In genomic region chr7:98862203-98862602, GRCh38 we compare ENCODE assay signal across 18 cellular contexts. TPM values are rescaled to one million over a fixed set of nuclear protein-coding genes. Genes with fewer than 3 reads are reported as not detected.
DNase-seq lines count a peak whose midpoint lies in the region; ATAC-seq and TF ChIP-seq lines count a peak whose summit lies in the region.
"Had no signal": no experiment of that assay in that cellular context is flagged by ENCODE, and none has a peak within 500 bp of the region (broad histone marks: within the 10 kb centered on the region; RNA-seq: fewer than 3 reads in every experiment).

No MANE protein-coding gene starts in this region.

- H3K4me1 Mint-ChIP-seq in CD14-positive monocyte: peaks cover 24% of the 10 kb centered on the region
- no peaks in the 10 kb centered on the region for H3K4me1 Mint-ChIP-seq in central memory CD8-positive, alpha-beta T cell
- no peaks in the 10 kb centered on the region for H3K4me1 Mint-ChIP-seq in effector memory CD8-positive, alpha-beta T cell (ENCODE audit: low read depth in 2 of 2)

- no peaks in the 10 kb centered on the region for H3K36me3 Mint-ChIP-seq in CD14-positive monocyte
- H3K36me3 Mint-ChIP-seq in central memory CD8-positive, alpha-beta T cell (ENCODE audit: insufficient read depth): peaks cover 3% of the 10 kb centered on the region
- H3K36me3 Mint-ChIP-seq in effector memory CD8-positive, alpha-beta T cell (ENCODE audit: insufficient read depth): no peaks in the 10 kb centered on the region
- H3K36me3 Mint-ChIP-seq: CD8-positive, alpha-beta T cell had no signal

- no peak for ATAC-seq in central memory CD8-positive, alpha-beta T cell (replicated peaks; ENCODE audit: extremely low read depth, poor library complexity, severe bottlenecking)
- ATAC-seq in HG02970 (IDR thresholded peaks at IDR 0.05; ENCODE audit: low FRiP score, unreplicated experiment): no peak
- ATAC-seq in effector memory CD8-positive, alpha-beta T cell (replicated peaks): no peak
- ATAC-seq: CD8-positive, alpha-beta T cell; GM12878 had no signal

- intact Hi-C loops in CD14-positive monocyte (cut with micrococcal nuclease): no loop called here

- peak; percentile 13 for TF ChIP-seq CTCF in CD14-positive monocyte (IDR thresholded peaks at IDR 0.05)
- TF ChIP-seq CTCF in HEK293 (tag by site-specific recombination; IDR thresholded peaks at IDR 0.05): no peak
- no peak for TF ChIP-seq CTCF in WERI-Rb-1 (IDR thresholded peaks at IDR 0.05; ENCODE audit: low read depth, low read length)

- peaks cover 0 to 5% (median 0%) of the 10 kb centered on the region in 7 donors for H3K9me3 Mint-ChIP-seq in CD14-positive monocyte
- no peaks in the 10 kb centered on the region for H3K9me3 Mint-ChIP-seq in central memory CD8-positive, alpha-beta T cell
- no peaks in the 10 kb centered on the region for H3K9me3 Mint-ChIP-seq in effector memory CD8-positive, alpha-beta T cell
- H3K9me3 Mint-ChIP-seq: CD4-positive, alpha-beta T cell; CD8-positive, alpha-beta T cell had no signal

- no peak overlapping the region for H3K27ac Mint-ChIP-seq in CD14-positive monocyte
- peak overlapping the region; percentile 4 for H3K27ac Mint-ChIP-seq in central memory CD8-positive, alpha-beta T cell (ENCODE audit: low read depth)
- no peak overlapping the region for H3K27ac Mint-ChIP-seq in effector memory CD8-positive, alpha-beta T cell
- H3K27ac Mint-ChIP-seq: CD4-positive, alpha-beta T cell; CD8-positive, alpha-beta T cell had no signal

- CTCF ChIA-PET in HEK293 (lab: Yijun Ruan, JAX): interaction anchor here (0.6 to 1.4 kb wide), 2 partner anchors 20 to 88 kb away, joined by 3 to 5 read pairs; no protein-coding TSS in a partner anchor

- no peak overlapping the region for H3K27ac ChIP-seq in HEK293 (ENCODE audit: extremely low read depth, low read depth, low read length)
- peak overlapping the region; percentile 63 for H3K27ac ChIP-seq in WERI-Rb-1
- H3K27ac ChIP-seq: BLaER1 had no signal

- H3K9me3 ChIP-seq in HEK293 (ENCODE audit: control insufficient read depth, insufficient read depth, low read depth, low read length): no peaks in the 10 kb centered on the region
- H3K9me3 ChIP-seq in WERI-Rb-1 (ENCODE audit: severe bottlenecking): no peaks in the 10 kb centered on the region
- H3K9me3 ChIP-seq: BE2C, BLaER1, Caco-2 had no signal

- no peak overlapping the region for H3K4me3 Mint-ChIP-seq in CD14-positive monocyte
- H3K4me3 Mint-ChIP-seq in central memory CD8-positive, alpha-beta T cell: no peak overlapping the region
- H3K4me3 Mint-ChIP-seq in effector memory CD8-positive, alpha-beta T cell: no peak overlapping the region
- H3K4me3 Mint-ChIP-seq: CD4-positive, alpha-beta T cell; CD8-positive, alpha-beta T cell had no signal

- peaks cover 2% of the 10 kb centered on the region; the same call in 1 of the 2 replicates for H3K4me1 ChIP-seq in HEK293 (ENCODE audit: control insufficient read depth, insufficient read depth, low read length)
- H3K4me1 ChIP-seq: BLaER1 had no signal

- no peaks in the 10 kb centered on the region for H3K27me3 ChIP-seq in WERI-Rb-1 (ENCODE audit: insufficient read depth, low read depth, severe bottlenecking)
- H3K27me3 ChIP-seq: BE2C, BLaER1 had no signal

- POLR2A ChIA-PET in HEK293 (lab: Yijun Ruan, JAX): no interaction called here

- H3K27me3 Mint-ChIP-seq in CD14-positive monocyte (ENCODE audit: low read depth in 3 of 3): peaks cover 18 to 41% (median 32%) of the 10 kb centered on the region in 3 donors
- peaks cover 30% of the 10 kb centered on the region for H3K27me3 Mint-ChIP-seq in central memory CD8-positive, alpha-beta T cell
- peaks cover 27 to 34% of the 10 kb centered on the region in 2 donors for H3K27me3 Mint-ChIP-seq in effector memory CD8-positive, alpha-beta T cell

- H3K36me3 ChIP-seq in HEK293 (ENCODE audit: control insufficient read depth in 2 of 2, insufficient read depth in 1 of 2, low read length in 2 of 2) (no peaks in the 10 kb centered on the region), WERI-Rb-1 (no peaks in the 10 kb centered on the region)
- H3K36me3 ChIP-seq: BE2C, BLaER1 had no signal

- H3K4me3 ChIP-seq in HEK293 (ENCODE audit: low read depth, low read length): no peak overlapping the region
- no peak overlapping the region; the same call in 1 of the 2 replicates for H3K4me3 ChIP-seq in WERI-Rb-1 (ENCODE audit: low read depth, low read length)
- H3K4me3 ChIP-seq: BLaER1, GM12878 had no signal

- no peak for DNase-seq in CD14-positive monocyte (ENCODE audit: low spot score)
- no peak for DNase-seq in WERI-Rb-1
- no peak for DNase-seq in central memory CD8-positive, alpha-beta T cell (ENCODE audit: low spot score in 2 of 2)
- DNase-seq in GF-D8 (lab: John Stamatoyannopoulos, UW): no peak
- DNase-seq in effector memory CD8-positive, alpha-beta T cell: no peak
- DNase-seq: 8988T; ACHN; BE2C; C1 segment of cervical spinal cord; Caco-2; Calu3; CD4-positive, alpha-beta T cell; CD8-positive, alpha-beta T cell; DMS79 treated with DMSO at 0.1 percent for 48 hours had no signal

TF ChIP-seq in HEK293, 187 proteins besides CTCF, POLR2A, EP300 and RAD21:
- TF ChIP-seq PRDM1 (tag by site-specific recombination; IDR thresholded peaks at IDR 0.05) (peak; percentile 59), ZNF112 (tag by site-specific recombination; IDR thresholded peaks at IDR 0.05) (no peak)

RNA-seq across cellular contexts. Expression of gene TMEM130, which starts 7.6 kb away (rescaled TPM):
- not detected for polyA plus RNA-seq in CD14-positive monocyte

RNA-seq across cellular contexts. Expression of gene TRRAP, which starts 16.1 kb away (rescaled TPM):
- polyA plus RNA-seq in CD14-positive monocyte: 1 to 10 TPM in 1 of 2 donors, under 1 TPM in 1; 0.67 to 1.2 TPM
